In genomic region chr12:51885294-51886020, GRCh38 we compare ENCODE assay signal across 7 cellular contexts. TPM values are rescaled to one million over a fixed set of nuclear protein-coding genes. Genes with fewer than 3 reads are reported as not detected.
DNase-seq lines count a peak whose midpoint lies in the region; ATAC-seq and TF ChIP-seq lines count a peak whose summit lies in the region.
"Not testable (repeated sequence)": the region's sequence is repeated elsewhere in the genome, so short reads cannot be mapped to it uniquely, and the experiment has no call there.
"Had no signal": no experiment of that assay in that cellular context is flagged by ENCODE, and none has a peak within 500 bp of the region (broad histone marks: within the 10 kb centered on the region; RNA-seq: fewer than 3 reads in every experiment).

No MANE protein-coding gene starts in this region.

- not testable (repeated sequence) for ATAC-seq in activated CD8-positive, alpha-beta T cell treated with anti-CD3 and anti-CD28 coated beads, Interleukin-2, amount 10 ng/mL, durations not matched to agents 7 days and 5 days; right lobe of liver; gastrocnemius medialis

- not testable (repeated sequence) for TF ChIP-seq POLR2A in right lobe of liver (IDR thresholded peaks at IDR 0.05); gastrocnemius medialis (IDR thresholded peaks at IDR 0.05)

- POLR2A ChIA-PET in activated CD8-positive, alpha-beta T cell treated with anti-CD3 and anti-CD28 coated beads, Interleukin-2, amount 10 ng/mL, durations not matched to agents 7 days and 5 days (lab: Charles Lee): interaction anchor here (0.6 to 1.1 kb wide), 3 partner anchors 11 to 104 kb away, joined by 3 read pairs; no protein-coding TSS in a partner anchor

- not testable (repeated sequence) for H3K9me3 ChIP-seq in KOPT-K1 (ENCODE audit: insufficient read depth, low read length, poor library complexity, severe bottlenecking); right lobe of liver; gastrocnemius medialis

- H3K27me3 ChIP-seq in right lobe of liver, gastrocnemius medialis: not testable (repeated sequence)

- H3K27ac ChIP-seq in KOPT-K1 (ENCODE audit: low read depth, low read length, poor library complexity, severe bottlenecking) (peak overlapping the region; percentile 38), right lobe of liver (peak overlapping the region in 2 of 3 donors; percentile 5 to 62), gastrocnemius medialis (peak overlapping the region; percentile 66 to 77 (median 73))

- DNase-seq in activated CD8-positive, alpha-beta T cell treated with anti-CD3 and anti-CD28 coated beads, Interleukin-2, amount 10 ng/mL, durations not matched to agents 7 days and 5 days; right lobe of liver; gastrocnemius medialis: not testable (repeated sequence)
- DNase-seq in chondrocyte (ENCODE audit: low spot score): peak; percentile 20

- H3K4me1 Mint-ChIP-seq in activated CD8-positive, alpha-beta T cell treated with anti-CD3 and anti-CD28 coated beads, Interleukin-2, amount 10 ng/mL, durations not matched to agents 7 days and 5 days (ENCODE audit: low read depth): peaks cover 17% of the 10 kb centered on the region
- H3K4me1 Mint-ChIP-seq in chondrocyte (ENCODE audit: low read depth): not testable (repeated sequence)

- H3K36me3 ChIP-seq in KOPT-K1 (ENCODE audit: insufficient read depth, low read length); right lobe of liver; gastrocnemius medialis: not testable (repeated sequence)

- peak overlapping the region; percentile 28 for H3K4me3 Mint-ChIP-seq in activated CD8-positive, alpha-beta T cell treated with anti-CD3 and anti-CD28 coated beads, Interleukin-2, amount 10 ng/mL, durations not matched to agents 7 days and 5 days
- H3K4me3 Mint-ChIP-seq in chondrocyte (ENCODE audit: unreplicated experiment): peak overlapping the region; percentile 6

- in situ Hi-C loops in gastrocnemius medialis (cut with MboI; ENCODE audit: low sequenced_read_pairs in 4 of 4): not testable (repeated sequence)

- H3K27me3 Mint-ChIP-seq in activated CD8-positive, alpha-beta T cell treated with anti-CD3 and anti-CD28 coated beads, Interleukin-2, amount 10 ng/mL, durations not matched to agents 7 days and 5 days (ENCODE audit: low read depth); chondrocyte (ENCODE audit: low read depth): not testable (repeated sequence)

- 65% methylated on average over 8 of the region's 10 CpGs for WGBS in right lobe of liver (ENCODE audit: insufficient coverage, low coverage, low lambda C conversion rate, missing lambda C conversion rate)

- H3K4me3 ChIP-seq in right lobe of liver, gastrocnemius medialis: not testable (repeated sequence)

- not testable (repeated sequence) for H3K4me1 ChIP-seq in right lobe of liver
- peaks cover 8 to 11% of the 10 kb centered on the region in 2 donors for H3K4me1 ChIP-seq in gastrocnemius medialis

- not testable (repeated sequence) for H3K9me3 Mint-ChIP-seq in activated CD8-positive, alpha-beta T cell treated with anti-CD3 and anti-CD28 coated beads, Interleukin-2, amount 10 ng/mL, durations not matched to agents 7 days and 5 days (ENCODE audit: insufficient read depth); chondrocyte (ENCODE audit: low read depth)

- peak overlapping the region; percentile 93 for H3K27ac Mint-ChIP-seq in activated CD8-positive, alpha-beta T cell treated with anti-CD3 and anti-CD28 coated beads, Interleukin-2, amount 10 ng/mL, durations not matched to agents 7 days and 5 days
- H3K27ac Mint-ChIP-seq in chondrocyte (ENCODE audit: unreplicated experiment): peak overlapping the region; percentile 75

- H3K36me3 Mint-ChIP-seq in activated CD8-positive, alpha-beta T cell treated with anti-CD3 and anti-CD28 coated beads, Interleukin-2, amount 10 ng/mL, durations not matched to agents 7 days and 5 days (ENCODE audit: low read depth); chondrocyte (ENCODE audit: low read depth): not testable (repeated sequence)

- intact Hi-C loops in right lobe of liver (cut with DNase I); gastrocnemius medialis (cut with DNase I; ENCODE audit: low total_unique reads): not testable (repeated sequence)

- TF ChIP-seq CTCF in chondrocyte (IDR thresholded peaks at IDR 0.05); right lobe of liver (IDR thresholded peaks at IDR 0.05); gastrocnemius medialis (IDR thresholded peaks at IDR 0.05 in 4 of 5, conservative IDR thresholded peaks at IDR 0.05 in 1 of 5): not testable (repeated sequence)

- CTCF ChIA-PET in activated CD8-positive, alpha-beta T cell treated with anti-CD3 and anti-CD28 coated beads, Interleukin-2, amount 10 ng/mL, durations not matched to agents 7 days and 5 days (lab: Charles Lee): interaction anchor here (0.6 to 2.3 kb wide), 13 partner anchors 9 to 465 kb away, joined by 3 to 20 read pairs (median 4); no protein-coding TSS in a partner anchor

RNA-seq across cellular contexts. Expression of gene ANKRD33, which starts 2.4 kb away (rescaled TPM):
- not detected for total RNA-seq in activated CD8-positive, alpha-beta T cell treated with anti-CD3 and anti-CD28 coated beads, Interleukin-2, amount 10 ng/mL, durations not matched to agents 7 days and 5 days
- total RNA-seq in chondrocyte (not detected in 3 replicates), right lobe of liver (10 to 100 TPM in 1 of 6 experiments, 1 to 10 TPM in 2, not detected in 3; 1.1 to 10.5 (median 2.1) TPM), gastrocnemius medialis (not detected)
- total RNA-seq: ascending aorta, fibroblast of villous mesenchyme had no signal

RNA-seq across cellular contexts. Expression of gene ACVRL1, which starts 21.8 kb away (rescaled TPM):
- total RNA-seq in activated CD8-positive, alpha-beta T cell treated with anti-CD3 and anti-CD28 coated beads, Interleukin-2, amount 10 ng/mL, durations not matched to agents 7 days and 5 days: not detected
- total RNA-seq in chondrocyte (0.36 to 0.60 TPM in 2 of 3 replicates, not detected in the other), right lobe of liver (10 to 100 TPM in 1 of 6 experiments, 1 to 10 TPM in 5; 2.9 to 10.7 (median 6.2) TPM), gastrocnemius medialis (10 to 100 TPM; 37.1 to 53.5 (median 43.3) TPM)

RNA-seq across cellular contexts. Expression of gene FIGNL2, which starts 36.9 kb away (rescaled TPM):
- under 1 TPM; 0.32 to 0.37 TPM for total RNA-seq in activated CD8-positive, alpha-beta T cell treated with anti-CD3 and anti-CD28 coated beads, Interleukin-2, amount 10 ng/mL, durations not matched to agents 7 days and 5 days
- total RNA-seq in chondrocyte (0.26 to 0.30 TPM in 2 of 3 replicates, not detected in the other), right lobe of liver (1 to 10 TPM in 2 of 6 experiments, under 1 TPM in 4; 0.14 to 1.8 (median 0.55) TPM), gastrocnemius medialis (under 1 TPM in 2 of 4 donors, not detected in 2; 0.07 to 0.25 TPM)
- total RNA-seq: ascending aorta had no signal
